In the genomic region with DNA sequence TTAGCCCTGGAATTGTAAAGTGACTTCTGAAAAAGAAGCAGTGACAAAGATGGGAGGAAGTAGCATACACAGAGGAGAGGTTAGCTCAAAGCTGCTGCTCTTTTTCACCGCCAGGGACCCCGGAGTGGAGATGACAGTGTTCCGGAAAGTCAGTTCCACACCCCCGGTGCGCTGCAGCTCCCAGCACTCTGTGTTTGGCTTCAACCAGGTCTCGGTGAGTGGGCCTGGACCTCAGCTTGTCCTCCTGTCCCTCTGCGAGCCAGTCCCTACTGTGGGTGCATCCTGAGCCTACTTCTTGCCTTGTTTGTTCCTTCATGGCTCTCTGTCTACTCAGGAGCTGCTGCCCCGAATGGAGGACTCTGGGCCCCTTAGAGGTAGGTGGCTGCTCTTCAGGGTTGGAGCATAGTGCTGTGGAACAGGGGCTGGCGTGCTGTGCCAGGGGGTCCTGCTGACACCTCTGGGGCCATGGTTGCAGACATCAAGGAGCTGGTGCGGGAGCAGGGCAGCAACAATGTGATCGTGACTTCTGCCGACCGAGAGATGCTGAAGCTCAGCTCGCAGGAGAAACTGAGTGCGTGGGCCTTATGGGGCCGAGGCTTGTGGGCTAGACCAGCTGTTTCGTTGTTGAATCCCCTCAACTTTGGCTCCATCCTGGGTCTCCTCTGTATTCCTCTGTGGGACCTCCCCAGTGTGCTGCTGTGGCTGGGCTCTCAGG, we compare ENCODE assay signal across 1 cellular context.
TF ChIP-seq lines count a peak whose summit lies in the region.

No MANE protein-coding gene starts in this region.

TF ChIP-seq in GM12878, 131 proteins besides CTCF, POLR2A, EP300 and RAD21:
- TF ChIP-seq, protein P1, sequence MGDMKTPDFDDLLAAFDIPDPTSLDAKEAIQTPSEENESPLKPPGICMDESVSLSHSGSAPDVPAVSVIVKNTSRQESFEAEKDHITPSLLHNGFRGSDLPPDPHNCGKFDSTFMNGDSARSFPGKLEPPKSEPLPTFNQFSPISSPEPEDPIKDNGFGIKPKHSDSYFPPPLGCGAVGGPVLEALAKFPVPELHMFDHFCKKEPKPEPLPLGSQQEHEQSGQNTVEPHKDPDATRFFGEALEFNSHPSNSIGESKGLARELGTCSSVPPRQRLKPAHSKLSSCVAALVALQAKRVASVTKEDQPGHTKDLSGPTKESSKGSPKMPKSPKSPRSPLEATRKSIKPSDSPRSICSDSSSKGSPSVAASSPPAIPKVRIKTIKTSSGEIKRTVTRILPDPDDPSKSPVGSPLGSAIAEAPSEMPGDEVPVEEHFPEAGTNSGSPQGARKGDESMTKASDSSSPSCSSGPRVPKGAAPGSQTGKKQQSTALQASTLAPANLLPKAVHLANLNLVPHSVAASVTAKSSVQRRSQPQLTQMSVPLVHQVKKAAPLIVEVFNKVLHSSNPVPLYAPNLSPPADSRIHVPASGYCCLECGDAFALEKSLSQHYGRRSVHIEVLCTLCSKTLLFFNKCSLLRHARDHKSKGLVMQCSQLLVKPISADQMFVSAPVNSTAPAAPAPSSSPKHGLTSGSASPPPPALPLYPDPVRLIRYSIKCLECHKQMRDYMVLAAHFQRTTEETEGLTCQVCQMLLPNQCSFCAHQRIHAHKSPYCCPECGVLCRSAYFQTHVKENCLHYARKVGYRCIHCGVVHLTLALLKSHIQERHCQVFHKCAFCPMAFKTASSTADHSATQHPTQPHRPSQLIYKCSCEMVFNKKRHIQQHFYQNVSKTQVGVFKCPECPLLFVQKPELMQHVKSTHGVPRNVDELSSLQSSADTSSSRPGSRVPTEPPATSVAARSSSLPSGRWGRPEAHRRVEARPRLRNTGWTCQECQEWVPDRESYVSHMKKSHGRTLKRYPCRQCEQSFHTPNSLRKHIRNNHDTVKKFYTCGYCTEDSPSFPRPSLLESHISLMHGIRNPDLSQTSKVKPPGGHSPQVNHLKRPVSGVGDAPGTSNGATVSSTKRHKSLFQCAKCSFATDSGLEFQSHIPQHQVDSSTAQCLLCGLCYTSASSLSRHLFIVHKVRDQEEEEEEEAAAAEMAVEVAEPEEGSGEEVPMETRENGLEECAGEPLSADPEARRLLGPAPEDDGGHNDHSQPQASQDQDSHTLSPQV (IDR thresholded peaks at IDR 0.05), result no peak
- no peak for TF ChIP-seq BHLHE40 (IDR thresholded peaks at IDR 0.05; ENCODE audit: borderline replicate concordance in 1 of 2, low read depth in 2 of 2, low read length in 1 of 2)
- no peak for TF ChIP-seq SP1 (IDR thresholded peaks at IDR 0.05; ENCODE audit: low read depth, low read length)
- no peak for TF ChIP-seq HCFC1 (IDR thresholded peaks at IDR 0.05; ENCODE audit: low read length)
TF ChIP-seq in GM12878: peak in this region for 0.
